25 cellular contexts compared by ENCODE assay signal in the genomic region with DNA sequence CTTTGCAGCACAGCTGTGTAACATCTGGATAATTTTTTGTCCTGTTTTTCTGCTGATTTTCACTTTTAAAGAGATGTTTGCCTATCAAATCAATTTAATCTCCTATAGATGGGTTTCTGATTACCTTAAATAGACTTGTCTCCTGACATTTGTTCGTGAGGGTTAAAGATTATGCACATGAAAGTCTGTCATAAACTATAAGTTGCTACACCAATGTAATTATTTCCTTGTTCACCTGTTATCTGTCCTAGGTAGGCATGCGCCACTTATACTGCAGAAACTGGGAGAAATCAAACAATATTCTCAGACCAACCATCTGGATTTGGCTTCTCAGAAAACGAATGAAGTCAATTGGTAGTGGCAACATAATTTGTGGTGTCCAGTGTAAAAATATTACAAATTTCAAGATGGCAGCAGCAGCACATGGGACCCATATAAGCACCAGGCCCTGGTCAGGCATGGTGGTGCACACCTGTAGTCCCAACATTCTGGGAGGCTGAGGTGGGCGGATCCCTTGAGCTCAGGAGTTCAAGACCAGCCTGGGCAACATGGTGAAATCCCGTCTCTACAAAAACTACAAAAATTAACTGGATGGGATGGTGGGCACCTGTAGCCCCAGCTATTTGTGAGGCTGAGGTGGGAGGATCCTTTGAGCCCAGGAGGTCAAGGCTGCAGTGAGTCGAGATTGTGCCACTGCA. TPM values are rescaled to one million over a fixed set of nuclear protein-coding genes. Genes with fewer than 3 reads are reported as not detected.
DNase-seq lines count a peak whose midpoint lies in the region; ATAC-seq, FAIRE-seq and TF ChIP-seq lines count a peak whose summit lies in the region.
"Had no signal": no experiment of that assay in that cellular context is flagged by ENCODE, and none has a peak within 500 bp of the region (broad histone marks: within the 10 kb centered on the region; RNA-seq: fewer than 3 reads in every experiment).

No MANE protein-coding gene starts in this region.

- no peaks in the 10 kb centered on the region for H3K9me2 ChIP-seq in OCI-LY1 (ENCODE audit: low read depth, low read length)

- H4K20me1 ChIP-seq in OCI-LY1 (ENCODE audit: insufficient read depth, low read length): no peaks in the 10 kb centered on the region

- DNase-seq in effector CD4-positive, alpha-beta T cell: no peak
- no peak for DNase-seq in RCC 7860 (ENCODE audit: low spot score)
- DNase-seq: activated CD4-positive, alpha-beta T cell treated with anti-CD3 and anti-CD28 coated beads for 4 hours; activated CD8-positive, alpha-beta memory T cell treated with anti-CD3 and anti-CD28 coated beads for 24 hours; activated effector memory CD4-positive, alpha-beta T cell treated with anti-CD3 and anti-CD28 coated beads, Interleukin-2, amount 50 U/mL, for 16 hours; activated naive CD8-positive, alpha-beta T cell treated with anti-CD3 and anti-CD28 coated beads for 36 hours; central memory CD4-positive, alpha-beta T cell; islet precursor cell; KG1; NCI-H1417 treated with DMSO at 0.1 percent for 48 hours; NCI-H345 had no signal

- no peak for FAIRE-seq in RCC 7860 (lab: Jason Lieb, UNC)
- FAIRE-seq: G401.6 had no signal

- no peak overlapping the region for H2AFZ ChIP-seq in OCI-LY1 (ENCODE audit: low read length)

- peak overlapping the region; percentile 9; the same call in 1 of the 2 replicates for H3K27ac ChIP-seq in C4-2B
- H3K27ac ChIP-seq in OCI-LY1 (ENCODE audit: low read depth, low read length, poor library complexity, severe bottlenecking): peak overlapping the region; percentile 84
- H3K27ac ChIP-seq in gastroesophageal sphincter: peak overlapping the region in 3 of 4 donors; percentile 59 to 71 (median 66)
- H3K27ac ChIP-seq: prostate gland, tibial artery had no signal

- no peak for TF ChIP-seq EP300 in gastroesophageal sphincter (IDR thresholded peaks at IDR 0.05)

- peaks cover 65% of the 10 kb centered on the region for H3K4me1 ChIP-seq in OCI-LY1 (ENCODE audit: insufficient read depth, low read length, severe bottlenecking)
- peaks cover 0 to 52% (median 14%) of the 10 kb centered on the region in 3 donors for H3K4me1 ChIP-seq in gastroesophageal sphincter
- H3K4me1 ChIP-seq: prostate gland had no signal

- no peaks in the 10 kb centered on the region for H3K9me3 Mint-ChIP-seq in nephron
- H3K9me3 Mint-ChIP-seq: activated naive CD8-positive, alpha-beta T cell treated with anti-CD3 and anti-CD28 coated beads for 36 hours; dendritic cell treated with granulocyte-macrophage colony-stimulating factor and Interleukin-4, amounts not matched to agents 40 ng/mL and 50 ng/mL, for 4 days; stimulated activated naive CD8-positive, alpha-beta T cell treated with anti-CD3 and anti-CD28 coated beads, Interleukin-15, Interleukin-2, amounts not matched to agents 100 ng/mL and 50 ng/mL, for 24 hours; T-helper 2 cell treated with Interferon-gamma antibody and Interleukin-4, amounts not matched to agents 5 μg/mL and 100 μg/mL, for 36 hours had no signal

- WGBS in gastroesophageal sphincter (ENCODE audit: low coverage in 1 of 2), 2 donors: 75 to 78% methylated on average over 4 to 6 of the region's 6 CpGs

- H3K9me3 ChIP-seq in OCI-LY1 (ENCODE audit: low read length) (no peaks in the 10 kb centered on the region), gastroesophageal sphincter (no peaks in the 10 kb centered on the region)
- H3K9me3 ChIP-seq: prostate gland, tibial artery had no signal

- H3K27me3 Mint-ChIP-seq in nephron (ENCODE audit: low read depth): peaks cover 7% of the 10 kb centered on the region
- H3K27me3 Mint-ChIP-seq: activated naive CD8-positive, alpha-beta T cell treated with anti-CD3 and anti-CD28 coated beads for 36 hours; dendritic cell treated with granulocyte-macrophage colony-stimulating factor and Interleukin-4, amounts not matched to agents 40 ng/mL and 50 ng/mL, for 4 days; stimulated activated naive CD8-positive, alpha-beta T cell treated with anti-CD3 and anti-CD28 coated beads, Interleukin-15, Interleukin-2, amounts not matched to agents 100 ng/mL and 50 ng/mL, for 24 hours had no signal

- H3K27me3 ChIP-seq in OCI-LY1 (ENCODE audit: insufficient read depth, low read length): no peaks in the 10 kb centered on the region
- no peaks in the 10 kb centered on the region for H3K27me3 ChIP-seq in gastroesophageal sphincter
- H3K27me3 ChIP-seq: tibial artery had no signal

- H3K4me3 ChIP-seq in OCI-LY1 (ENCODE audit: low read depth, low read length, poor library complexity, severe bottlenecking) (no peak overlapping the region), gastroesophageal sphincter (no peak overlapping the region)
- H3K4me3 ChIP-seq: lung, prostate gland, tibial artery had no signal

- ATAC-seq in gastroesophageal sphincter (no peak), HG03196 (IDR thresholded peaks at IDR 0.05; ENCODE audit: unreplicated experiment) (no peak), GM19467 (IDR thresholded peaks at IDR 0.05; ENCODE audit: unreplicated experiment) (no peak)
- ATAC-seq: HCT116 had no signal

- TF ChIP-seq POLR2A in gastroesophageal sphincter (IDR thresholded peaks at IDR 0.05): no peak

- H3K9ac ChIP-seq in OCI-LY1 (ENCODE audit: low read length): no peak overlapping the region; the same call in 1 of the 2 replicates

- no peaks in the 10 kb centered on the region for H3K36me3 ChIP-seq in OCI-LY1 (ENCODE audit: insufficient read depth, low read length)
- no peaks in the 10 kb centered on the region for H3K36me3 ChIP-seq in gastroesophageal sphincter
- H3K36me3 ChIP-seq: prostate gland, tibial artery had no signal

- peaks cover 43% of the 10 kb centered on the region for H3K4me1 Mint-ChIP-seq in nephron
- H3K4me1 Mint-ChIP-seq: activated naive CD8-positive, alpha-beta T cell treated with anti-CD3 and anti-CD28 coated beads for 36 hours had no signal

- H3K4me3 Mint-ChIP-seq in nephron: no peak overlapping the region
- H3K4me3 Mint-ChIP-seq: activated naive CD8-positive, alpha-beta T cell treated with anti-CD3 and anti-CD28 coated beads for 36 hours; dendritic cell treated with granulocyte-macrophage colony-stimulating factor and Interleukin-4, amounts not matched to agents 40 ng/mL and 50 ng/mL, for 4 days; stimulated activated naive CD8-positive, alpha-beta T cell treated with anti-CD3 and anti-CD28 coated beads, Interleukin-15, Interleukin-2, amounts not matched to agents 100 ng/mL and 50 ng/mL, for 24 hours; T-helper 2 cell treated with Interferon-gamma antibody and Interleukin-4, amounts not matched to agents 5 μg/mL and 100 μg/mL, for 36 hours had no signal

- peaks cover 11% of the 10 kb centered on the region; the same call in 1 of the 2 replicates for H3F3A ChIP-seq in OCI-LY1 (ENCODE audit: insufficient read depth, low read length)

- no peaks in the 10 kb centered on the region for H3K36me3 Mint-ChIP-seq in nephron (ENCODE audit: low read depth)
- H3K36me3 Mint-ChIP-seq: activated naive CD8-positive, alpha-beta T cell treated with anti-CD3 and anti-CD28 coated beads for 36 hours had no signal

- H3K79me2 ChIP-seq in OCI-LY1 (ENCODE audit: insufficient read depth, low read length): no peaks in the 10 kb centered on the region

- no peak overlapping the region; the same call in 1 of the 2 replicates for H3K4me2 ChIP-seq in OCI-LY1 (ENCODE audit: low read length)

- TF ChIP-seq CTCF in C4-2B (conservative IDR thresholded peaks at IDR 0.05) (no peak), OCI-LY1 (IDR thresholded peaks at IDR 0.05; ENCODE audit: low read length) (no peak), gastroesophageal sphincter (IDR thresholded peaks at IDR 0.05) (no peak), nephron (IDR thresholded peaks at IDR 0.05; ENCODE audit: unreplicated experiment in 3 of 3) (no peak)

- peak overlapping the region in 2 of 3 experiments; percentile 30 to 85 for H3K27ac Mint-ChIP-seq in nephron
- H3K27ac Mint-ChIP-seq: activated naive CD8-positive, alpha-beta T cell treated with anti-CD3 and anti-CD28 coated beads for 36 hours; stimulated activated naive CD8-positive, alpha-beta T cell treated with anti-CD3 and anti-CD28 coated beads, Interleukin-15, Interleukin-2, amounts not matched to agents 100 ng/mL and 50 ng/mL, for 24 hours; T-helper 2 cell treated with Interferon-gamma antibody and Interleukin-4, amounts not matched to agents 5 μg/mL and 100 μg/mL, for 36 hours had no signal

RNA-seq across cellular contexts. Expression of a gene that starts 20.3 kb away (rescaled TPM):
- 10 to 100 TPM; 18.4 to 37.1 (median 18.8) TPM for total RNA-seq in gastroesophageal sphincter

Comparison
In these comparisons a context has a peak if more than half of its experiments do, and no peak if none do; other contexts are left out.
1. H3K27ac ChIP-seq: peak in every context shown above with its lines; median percentile 84 in OCI-LY1; 66 in gastroesophageal sphincter; 9 in C4-2B.